28 cellular contexts compared by ENCODE assay signal in the genomic region with DNA sequence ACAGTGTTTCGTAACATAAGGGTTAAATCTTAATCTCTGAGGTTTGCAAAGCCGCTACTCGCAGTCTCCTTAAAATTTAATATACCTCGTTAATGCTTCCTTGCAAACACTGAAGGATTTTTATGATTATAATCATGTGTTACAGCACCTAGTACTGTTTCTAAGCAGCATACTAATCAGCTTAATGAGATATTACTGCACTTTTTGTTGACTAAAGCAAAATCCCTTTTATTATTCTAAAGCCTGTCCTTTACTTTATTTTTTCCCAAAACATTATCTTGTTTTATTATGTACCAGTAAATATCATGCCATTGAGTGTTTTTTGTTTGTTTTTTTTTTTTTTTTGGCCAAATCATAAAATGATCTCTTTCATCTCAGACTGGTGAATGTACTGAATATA.
"Had no signal": no experiment of that assay in that cellular context is flagged by ENCODE, and none has a peak within 500 bp of the region (broad histone marks: within the 10 kb centered on the region; RNA-seq: fewer than 3 reads in every experiment).

No MANE protein-coding gene starts in this region.

- H3K36me3 ChIP-seq: breast epithelium, cardiac muscle cell, colonic mucosa had no signal

- H3K27ac ChIP-seq: body of pancreas, breast epithelium, cardiac muscle cell, colonic mucosa had no signal

- H3K9me3 ChIP-seq: body of pancreas, breast epithelium, colonic mucosa had no signal

- DNase-seq: activated CD4-positive, alpha-beta memory T cell treated with anti-CD3 and anti-CD28 coated beads, Interleukin-2, amount 10 ng/mL, durations not matched to agents 7 days and 5 days; activated CD4-positive, alpha-beta T cell treated with anti-CD3 and anti-CD28 coated beads for 1 hour; activated CD4-positive, alpha-beta T cell treated with anti-CD3 and anti-CD28 coated beads for 4 hours; activated CD4-positive, alpha-beta T cell treated with anti-CD3 and anti-CD28 coated beads, Interleukin-2, amount 10 ng/mL, durations not matched to agents 7 days and 5 days; activated CD4-positive, alpha-beta T cell treated with anti-CD3 and anti-CD28 coated beads, Interleukin-2, amount 50 U/mL, for 4 hours; activated CD8-positive, alpha-beta memory T cell treated with anti-CD3 and anti-CD28 coated beads, Interleukin-2, amount 50 U/mL, for 48 hours; activated gamma-delta T cell; activated naive CD4-positive, alpha-beta T cell; activated naive CD4-positive, alpha-beta T cell treated with anti-CD3 and anti-CD28 coated beads, Interleukin-2, amount 10 ng/mL, durations not matched to agents 7 days and 5 days; activated naive CD8-positive, alpha-beta T cell treated with anti-CD3 and anti-CD28 coated beads, Interleukin-2, amount 10 ng/mL, durations not matched to agents 7 days and 5 days; activated T-cell treated with anti-CD3 and anti-CD28 coated beads for 4 hours; activated T-cell treated with anti-CD3 and anti-CD28 coated beads, Interleukin-2, amount 50 U/mL, for 24 hours; activated T-cell treated with anti-CD3 and anti-CD28 coated beads, Interleukin-2, amount 50 U/mL, for 72 hours; anterior cingulate cortex; body of pancreas; central memory CD4-positive, alpha-beta T cell; cerebellar nuclear complex; colonic mucosa; effector CD8-positive, alpha-beta T cell; foreskin fibroblast; hippocampal formation; T-helper 2 cell had no signal

- ATAC-seq: activated naive CD4-positive, alpha-beta T cell treated with anti-CD3 and anti-CD28 coated beads, Interleukin-2, amount 50 U/mL, for 72 hours; activated T-cell treated with anti-CD3 and anti-CD28 coated beads, Interleukin-2, amount 50 U/mL, for 72 hours; body of pancreas; esophagus mucosa; WTC11 had no signal

- H3K4me1 ChIP-seq: body of pancreas, breast epithelium, colonic mucosa had no signal

- H3K27me3 ChIP-seq: body of pancreas, cardiac muscle cell, colonic mucosa had no signal

- FAIRE-seq: frontal cortex had no signal

- H3K4me3 ChIP-seq: body of pancreas, breast epithelium, cardiac muscle cell, colonic mucosa had no signal
